ENCODE assay signal across 19 cellular contexts in the genomic region with DNA sequence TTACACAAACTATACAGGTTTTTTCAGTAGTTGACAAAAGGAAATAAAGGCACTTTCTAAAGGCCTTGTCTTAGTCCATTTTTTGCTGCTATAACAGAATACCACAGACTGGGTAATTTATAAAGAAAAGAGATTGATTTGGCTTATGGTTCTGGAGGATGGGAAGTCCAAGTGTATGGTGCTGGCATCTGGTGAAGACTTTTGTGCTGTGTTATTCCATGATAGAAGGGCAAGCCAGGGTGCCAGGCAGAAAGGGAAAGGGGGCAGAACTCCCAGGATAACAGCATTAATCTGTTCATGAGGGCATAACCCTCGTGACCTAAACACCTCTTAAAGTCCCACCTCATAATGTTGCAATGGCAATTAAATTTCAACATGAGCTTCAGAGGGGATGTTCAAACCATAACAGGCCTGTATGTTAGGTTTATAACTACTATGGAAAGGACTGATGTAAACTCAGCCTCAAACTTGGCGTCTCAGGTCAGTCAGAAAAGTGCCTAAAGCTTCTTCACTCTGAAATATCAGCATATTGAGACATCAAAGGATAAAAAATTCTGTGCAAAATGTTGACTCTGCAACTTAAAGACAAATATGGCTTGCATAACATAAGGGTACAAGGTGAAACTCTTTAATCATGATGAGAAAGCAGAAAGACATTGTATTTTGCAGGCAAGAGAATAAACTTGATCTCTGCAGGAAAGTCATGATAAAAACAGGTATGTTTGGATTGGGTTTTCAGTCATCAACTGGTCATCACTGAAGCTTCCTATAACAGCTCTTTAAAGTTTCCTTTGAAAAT. TPM values are rescaled to one million over a fixed set of nuclear protein-coding genes. Genes with fewer than 3 reads are reported as not detected.
DNase-seq lines count a peak whose midpoint lies in the region; ATAC-seq, FAIRE-seq and TF ChIP-seq lines count a peak whose summit lies in the region.
"Had no signal": no experiment of that assay in that cellular context is flagged by ENCODE, and none has a peak within 500 bp of the region (broad histone marks: within the 10 kb centered on the region; RNA-seq: fewer than 3 reads in every experiment).

No MANE protein-coding gene starts in this region.

- ATAC-seq in RWPE2 (ENCODE audit: low read depth) (peak; percentile 28; the same call in 1 of the 3 replicates), HepG2 (no peak), GM21717 (IDR thresholded peaks at IDR 0.05; ENCODE audit: unreplicated experiment) (no peak), left colon (no peak)
- ATAC-seq: CD8-positive, alpha-beta T cell had no signal

- TF ChIP-seq CTCF in RWPE2 (IDR thresholded peaks at IDR 0.05; ENCODE audit: poor library complexity, severe bottlenecking) (no peak), epithelial cell of esophagus (IDR thresholded peaks at IDR 0.05; ENCODE audit: insufficient read depth, low read depth, low read length, missing control alignments) (no peak), HepG2 (CRISPR knock-in tag; IDR thresholded peaks at IDR 0.05) (no peak), type B pancreatic cell (conservative IDR thresholded peaks at IDR 0.05) (no peak)

- TF ChIP-seq EP300 in HepG2 (IDR thresholded peaks at IDR 0.05; ENCODE audit: low read depth in 2 of 2, low read length in 2 of 2) (no peak), HepG2 (CRISPR knock-in tag; IDR thresholded peaks at IDR 0.05; ENCODE audit: borderline replicate concordance) (no peak)

- H3K79me2 ChIP-seq in HepG2 (ENCODE audit: insufficient read depth, low read length): no peaks in the 10 kb centered on the region

- H3K36me3 Mint-ChIP-seq in type B pancreatic cell: peaks cover 15% of the 10 kb centered on the region
- H3K36me3 Mint-ChIP-seq: CD8-positive, alpha-beta T cell had no signal

- H3K4me3 ChIP-seq in RWPE2 (ENCODE audit: severe bottlenecking): no peak overlapping the region
- H3K4me3 ChIP-seq in epithelial cell of esophagus (ENCODE audit: low read length): no peak overlapping the region
- H3K4me3 ChIP-seq in HepG2 (replicated peaks in 1 of 3; ENCODE audit: insufficient read depth in 1 of 3, low read depth in 2 of 3, low read length in 3 of 3): no peak overlapping the region

- no peaks in the 10 kb centered on the region for H4K20me1 ChIP-seq in HepG2 (ENCODE audit: insufficient read depth, low read length)

- intact Hi-C loops in HepG2 (cut with micrococcal nuclease; ENCODE audit: unreplicated experiment) (no loop called here), left colon (cut with DNase I, micrococcal nuclease) (no loop called here)

- no peaks in the 10 kb centered on the region for H3K9me3 Mint-ChIP-seq in type B pancreatic cell

- no peaks in the 10 kb centered on the region for H3K27me3 Mint-ChIP-seq in type B pancreatic cell

- no peak for FAIRE-seq in HepG2 (lab: Jason Lieb, UNC)
- FAIRE-seq: D721Med, GM12892, H1 had no signal

- H3K4me2 ChIP-seq in HepG2 (ENCODE audit: low read depth, low read length): no peak overlapping the region

- no peak overlapping the region for H3K9ac ChIP-seq in HepG2 (ENCODE audit: insufficient read depth, low read depth, low read length)

- H3K9me3 ChIP-seq in RWPE2 (ENCODE audit: severe bottlenecking) (no peaks in the 10 kb centered on the region), HepG2 (ENCODE audit: low read length) (no peaks in the 10 kb centered on the region)

- H3K4me1 Mint-ChIP-seq in type B pancreatic cell (ENCODE audit: unreplicated experiment): peaks cover 28% of the 10 kb centered on the region

- CTCF ChIA-PET in HepG2 (lab: Yijun Ruan, JAX; ENCODE audit: low intra/inter-chr PET ratio, low total read pairs): no interaction called here

- TF ChIP-seq POLR2A in HepG2 (IDR thresholded peaks at IDR 0.05; ENCODE audit: insufficient read depth in 1 of 2, low read depth in 2 of 2, low read length in 2 of 2): no peak

- H3K4me1 ChIP-seq in RWPE2 (ENCODE audit: insufficient read depth, poor library complexity, severe bottlenecking) (peaks cover 19% of the 10 kb centered on the region), HepG2 (ENCODE audit: insufficient read depth, low read length) (0 out of 2 replicates have a peak, but pooled peaks cover 6% of the 10 kb centered on the region)

- H3K27ac Mint-ChIP-seq in type B pancreatic cell: peak overlapping the region; percentile 61
- H3K27ac Mint-ChIP-seq: CD8-positive, alpha-beta T cell had no signal

- in situ Hi-C loops in HepG2 (cut with HindIII; ENCODE audit: extremely low pct_ligation_motif_present, low pct_unique_long_range_greater_than_20kb): no loop called here

- H3K36me3 ChIP-seq in RWPE2 (ENCODE audit: low read depth): peaks cover 29% of the 10 kb centered on the region
- no peaks in the 10 kb centered on the region for H3K36me3 ChIP-seq in HepG2 (replicated peaks in 1 of 2; ENCODE audit: control insufficient read depth in 1 of 2, insufficient read depth in 2 of 2, low read length in 2 of 2)

- H2AFZ ChIP-seq in HepG2 (ENCODE audit: low read length): no peak overlapping the region

- BruUV-seq in HepG2 (replicated peaks; lab: Mats Ljungman, UMichigan): no TSS peak

- H3K27ac ChIP-seq in RWPE2 (ENCODE audit: poor library complexity, severe bottlenecking): peak overlapping the region; percentile 11
- H3K27ac ChIP-seq in HepG2 (ENCODE audit: extremely low read length, insufficient read depth, low read length): no peak overlapping the region

- H3K4me3 Mint-ChIP-seq in type B pancreatic cell: peak overlapping the region; percentile 34
- H3K4me3 Mint-ChIP-seq: CD14-positive monocyte; CD8-positive, alpha-beta T cell had no signal

- H3K27me3 ChIP-seq in RWPE2 (ENCODE audit: insufficient read depth, poor library complexity, severe bottlenecking): no peaks in the 10 kb centered on the region
- no peaks in the 10 kb centered on the region for H3K27me3 ChIP-seq in HepG2 (ENCODE audit: control insufficient read depth in 1 of 2, insufficient read depth in 2 of 2, low read length in 2 of 2)

- DNase-seq in RWPE2 (ENCODE audit: low spot score): no peak
- peak; percentile 64 for DNase-seq in epithelial cell of esophagus (ENCODE audit: low read depth)
- DNase-seq in HepG2 (ENCODE audit: low spot score): no peak
- no peak for DNase-seq in type B pancreatic cell (ENCODE audit: extremely low spot score, unreplicated experiment)
- DNase-seq in activated naive CD4-positive, alpha-beta T cell treated with anti-CD3 and anti-CD28 coated beads, Interleukin-2, amount 50 U/mL, for 16 hours: no peak
- no peak for DNase-seq in left colon
- no peak for DNase-seq in stimulated activated CD4-positive, alpha-beta T cell treated with anti-CD3 and anti-CD28 coated beads, Interleukin-2, amount 100 ng/mL, for 24 hours
- DNase-seq: CD8-positive, alpha-beta T cell; COR-L47; DMS153; DND-41; GDM1; HCEC 1CT; IMR-90 had no signal

- POLR2A ChIA-PET in HepG2 (lab: Yijun Ruan, JAX): no interaction called here

- no peak for TF ChIP-seq RAD21 in HepG2 (CRISPR knock-in tag; IDR thresholded peaks at IDR 0.05)

- 27% methylated on average over 2 of the region's 2 CpGs for WGBS in HepG2 (ENCODE audit: low lambda C conversion rate)

TF ChIP-seq in HepG2, 621 proteins besides CTCF, POLR2A, EP300 and RAD21 (continues in another document):
- TF ChIP-seq, protein P1, sequence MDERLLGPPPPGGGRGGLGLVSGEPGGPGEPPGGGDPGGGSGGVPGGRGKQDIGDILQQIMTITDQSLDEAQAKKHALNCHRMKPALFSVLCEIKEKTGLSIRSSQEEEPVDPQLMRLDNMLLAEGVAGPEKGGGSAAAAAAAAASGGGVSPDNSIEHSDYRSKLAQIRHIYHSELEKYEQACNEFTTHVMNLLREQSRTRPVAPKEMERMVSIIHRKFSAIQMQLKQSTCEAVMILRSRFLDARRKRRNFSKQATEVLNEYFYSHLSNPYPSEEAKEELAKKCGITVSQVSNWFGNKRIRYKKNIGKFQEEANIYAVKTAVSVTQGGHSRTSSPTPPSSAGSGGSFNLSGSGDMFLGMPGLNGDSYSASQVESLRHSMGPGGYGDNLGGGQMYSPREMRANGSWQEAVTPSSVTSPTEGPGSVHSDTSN (CRISPR knock-in tag; IDR thresholded peaks at IDR 0.05): no peak
- no peak for TF ChIP-seq JUND (CRISPR knock-in tag; IDR thresholded peaks at IDR 0.05)
- TF ChIP-seq ZNF367 (CRISPR knock-in tag; IDR thresholded peaks at IDR 0.05; ENCODE audit: borderline replicate concordance): no peak
- no peak for TF ChIP-seq ADNP (CRISPR knock-in tag; IDR thresholded peaks at IDR 0.05)
- TF ChIP-seq ZNF564 (CRISPR knock-in tag; IDR thresholded peaks at IDR 0.05): peak; percentile 93
- TF ChIP-seq ZSCAN31 (CRISPR knock-in tag; IDR thresholded peaks at IDR 0.05; ENCODE audit: low read depth): no peak
- TF ChIP-seq XBP1 (CRISPR knock-in tag; IDR thresholded peaks at IDR 0.05): no peak

RNA-seq across cellular contexts. Expression of a gene that starts 42.8 kb away (rescaled TPM):
- total RNA-seq in HepG2 (2016; rRNA removed; fragmentation: Illumina TruSeq; extraction: Trizol): 1.2 and 2.2 TPM in 2 replicates
- 1.1 TPM in 2 replicates for total RNA-seq in HepG2 (2016; cell fraction: cytosol; rRNA removed; fragmentation: Illumina TruSeq; extraction: Trizol; ENCODE audit: low read depth)
- 2.3 and 3.0 TPM in 2 replicates for total RNA-seq in HepG2 (2016; cell fraction: insoluble cytoplasmic fraction; rRNA removed; fragmentation: Illumina TruSeq; extraction: Trizol)
- 1.4 TPM in 2 replicates for total RNA-seq in HepG2 (2016; cell fraction: membrane; rRNA removed; fragmentation: Illumina TruSeq; extraction: Trizol)
- total RNA-seq in HepG2 (2016; cell fraction: nucleus; rRNA removed; fragmentation: Illumina TruSeq; extraction: Trizol): 2.8 and 3.1 TPM in 2 replicates
- 1.9 and 2.4 TPM in 2 replicates for polyA plus RNA-seq in HepG2 (2011; rRNA removed)
- polyA plus RNA-seq in HepG2 (2011; cell fraction: cytosol; rRNA removed): 0.67 and 0.81 TPM in 2 replicates
- polyA plus RNA-seq in HepG2 (2011; cell fraction: nucleus; rRNA removed): 9.2 and 10.0 TPM in 2 replicates
- polyA plus RNA-seq in HepG2 (2012): 1.4 and 1.6 TPM in 2 replicates
- 0.18 and 0.36 TPM in 2 replicates for polyA plus RNA-seq in HepG2 (2016; cell fraction: cytosol; fragmentation: Illumina TruSeq; extraction: Trizol; ENCODE audit: low read depth)
- 0.72 and 0.83 TPM in 2 replicates for polyA plus RNA-seq in HepG2 (2016; cell fraction: insoluble cytoplasmic fraction; fragmentation: Illumina TruSeq; extraction: Trizol; ENCODE audit: low read depth)
- polyA plus RNA-seq in HepG2 (2016; cell fraction: membrane; fragmentation: Illumina TruSeq; extraction: Trizol; ENCODE audit: low read depth): 0.69 and 0.73 TPM in 2 replicates
- polyA plus RNA-seq in HepG2 (2016; cell fraction: nucleus; fragmentation: Illumina TruSeq; extraction: Trizol; ENCODE audit: insufficient read depth, low read depth): 3.2 and 4.7 TPM in 2 replicates
- polyA minus RNA-seq in HepG2 (2011; rRNA and poly(A)+ RNA removed; ENCODE audit: low replicate concordance): 2.2 and 14.0 TPM in 2 replicates
- polyA minus RNA-seq in HepG2 (2011; cell fraction: cytosol; rRNA and poly(A)+ RNA removed): 1.5 and 7.3 TPM in 2 replicates
- 9.5 and 10.7 TPM in 2 replicates for polyA minus RNA-seq in HepG2 (2011; cell fraction: nucleus; rRNA and poly(A)+ RNA removed)
- total RNA-seq in type B pancreatic cell (ENCODE audit: low replicate concordance): 22.1 and 49.6 TPM in 2 replicates
- total RNA-seq in left colon: 10 to 100 TPM in 1 of 2 donors, 1 to 10 TPM in 1; 8.6 to 15.5 TPM
- total RNA-seq: CD8-positive, alpha-beta T cell had no signal
